In genomic region chrX:155215443-155216178, GRCh38 we compare ENCODE assay signal across 8 cellular contexts. TPM values are rescaled to one million over a fixed set of nuclear protein-coding genes. Genes with fewer than 3 reads are reported as not detected.
DNase-seq lines count a peak whose midpoint lies in the region; ATAC-seq lines count a peak whose summit lies in the region.

No MANE protein-coding gene starts in this region.

- peak overlapping the region; percentile 89 for H3K27ac Mint-ChIP-seq in activated naive CD8-positive, alpha-beta T cell treated with anti-CD3 and anti-CD28 coated beads for 36 hours
- H3K27ac Mint-ChIP-seq in stimulated activated naive B cell treated with anti-CD40 and anti-IgM and Interleukin-4, amounts not matched to agents 10 μg/mL and 1 μg/mL and 100 μg/mL, for 72 hours, result peak overlapping the region; percentile 98

- peak overlapping the region; percentile 60 for H3K4me2 ChIP-seq in BLaER1

- H3K9ac ChIP-seq in BLaER1 (peak overlapping the region; percentile 52; the same call in 1 of the 2 replicates), iPS-20b (ENCODE audit: low read depth, low read length) (peak overlapping the region; percentile 79; the same call in 1 of the 2 replicates)

- peak overlapping the region; percentile 97 for H3K4me3 Mint-ChIP-seq in activated naive CD8-positive, alpha-beta T cell treated with anti-CD3 and anti-CD28 coated beads for 36 hours
- peak overlapping the region; percentile 84 to 97 for H3K4me3 Mint-ChIP-seq in stimulated activated naive B cell treated with anti-CD40 and anti-IgM and Interleukin-4, amounts not matched to agents 10 μg/mL and 1 μg/mL and 100 μg/mL, for 72 hours

- DNase-seq in activated naive CD8-positive, alpha-beta T cell treated with anti-CD3 and anti-CD28 coated beads for 36 hours, result no peak
- DNase-seq in stimulated activated naive B cell treated with anti-CD40 and anti-IgM and Interleukin-4, amounts not matched to agents 10 μg/mL and 1 μg/mL and 100 μg/mL, for 72 hours, result no peak
- no peak for DNase-seq in cerebellar cortex (ENCODE audit: low spot score)
- DNase-seq in OCI-M2 (lab: John Stamatoyannopoulos, UW; ENCODE audit: unreplicated experiment), result no peak

- H3K27ac ChIP-seq in BLaER1 (peak overlapping the region; percentile 90), iPS-20b (ENCODE audit: low read length) (no peak overlapping the region)

- H3K27me3 Mint-ChIP-seq in activated naive CD8-positive, alpha-beta T cell treated with anti-CD3 and anti-CD28 coated beads for 36 hours, result no peaks in the 10 kb centered on the region
- no peaks in the 10 kb centered on the region for H3K27me3 Mint-ChIP-seq in stimulated activated naive B cell treated with anti-CD40 and anti-IgM and Interleukin-4, amounts not matched to agents 10 μg/mL and 1 μg/mL and 100 μg/mL, for 72 hours

- H3K4me1 ChIP-seq in BLaER1, result peaks cover 26% of the 10 kb centered on the region
- no peaks in the 10 kb centered on the region for H3K4me1 ChIP-seq in iPS-20b (ENCODE audit: insufficient read depth, low read length)

- peaks cover 15% of the 10 kb centered on the region for H4K20me1 ChIP-seq in BLaER1

- H3K4me3 ChIP-seq in BLaER1 (peak overlapping the region; percentile 76), iPS-20b (ENCODE audit: low read length) (peak overlapping the region; percentile 98)

- H3K27me3 ChIP-seq in BLaER1 (peaks cover 46% of the 10 kb centered on the region), iPS-20b (ENCODE audit: insufficient read depth, low read length) (no peaks in the 10 kb centered on the region)

- ATAC-seq in GM19324 (IDR thresholded peaks at IDR 0.05; ENCODE audit: low FRiP score, unreplicated experiment) (peak; percentile 40), HG03280 (IDR thresholded peaks at IDR 0.05; ENCODE audit: unreplicated experiment) (peak; percentile 28)
- ATAC-seq in stimulated activated naive B cell treated with anti-CD40 and anti-IgM and Interleukin-4, amounts not matched to agents 10 μg/mL and 1 μg/mL and 100 μg/mL, for 72 hours (replicated peaks), result peak; percentile 51 to 55

- no peaks in the 10 kb centered on the region for H3K9me3 Mint-ChIP-seq in activated naive CD8-positive, alpha-beta T cell treated with anti-CD3 and anti-CD28 coated beads for 36 hours
- no peaks in the 10 kb centered on the region for H3K9me3 Mint-ChIP-seq in stimulated activated naive B cell treated with anti-CD40 and anti-IgM and Interleukin-4, amounts not matched to agents 10 μg/mL and 1 μg/mL and 100 μg/mL, for 72 hours

- peaks cover 11% of the 10 kb centered on the region for H3K36me3 Mint-ChIP-seq in activated naive CD8-positive, alpha-beta T cell treated with anti-CD3 and anti-CD28 coated beads for 36 hours
- H3K36me3 Mint-ChIP-seq in stimulated activated naive B cell treated with anti-CD40 and anti-IgM and Interleukin-4, amounts not matched to agents 10 μg/mL and 1 μg/mL and 100 μg/mL, for 72 hours, result no peaks in the 10 kb centered on the region

- peaks cover 17% of the 10 kb centered on the region for H3K4me1 Mint-ChIP-seq in activated naive CD8-positive, alpha-beta T cell treated with anti-CD3 and anti-CD28 coated beads for 36 hours
- peaks cover 10 to 17% of the 10 kb centered on the region in 2 donors for H3K4me1 Mint-ChIP-seq in stimulated activated naive B cell treated with anti-CD40 and anti-IgM and Interleukin-4, amounts not matched to agents 10 μg/mL and 1 μg/mL and 100 μg/mL, for 72 hours

- H3K9me3 ChIP-seq in BLaER1, result peaks cover 3% of the 10 kb centered on the region; the same call in 1 of the 2 replicates
- H3K9me3 ChIP-seq in iPS-20b (ENCODE audit: insufficient read depth, low read depth, low read length), result no peaks in the 10 kb centered on the region

- peaks cover 5% of the 10 kb centered on the region for H3K36me3 ChIP-seq in BLaER1
- H3K36me3 ChIP-seq in iPS-20b (ENCODE audit: insufficient read depth, low read depth, low read length), result peaks cover 4% of the 10 kb centered on the region

RNA-seq across cellular contexts. Expression of gene VBP1, which starts 0.6 kb away (rescaled TPM):
- 10 to 100 TPM; 82.9 to 86.8 TPM for total RNA-seq in activated naive CD8-positive, alpha-beta T cell treated with anti-CD3 and anti-CD28 coated beads for 36 hours

RNA-seq across cellular contexts. Expression of gene RAB39B, which starts 48.7 kb away (rescaled TPM):
- total RNA-seq in activated naive CD8-positive, alpha-beta T cell treated with anti-CD3 and anti-CD28 coated beads for 36 hours, result 10 to 100 TPM; 13.1 to 13.2 TPM
